In the genomic region with DNA sequence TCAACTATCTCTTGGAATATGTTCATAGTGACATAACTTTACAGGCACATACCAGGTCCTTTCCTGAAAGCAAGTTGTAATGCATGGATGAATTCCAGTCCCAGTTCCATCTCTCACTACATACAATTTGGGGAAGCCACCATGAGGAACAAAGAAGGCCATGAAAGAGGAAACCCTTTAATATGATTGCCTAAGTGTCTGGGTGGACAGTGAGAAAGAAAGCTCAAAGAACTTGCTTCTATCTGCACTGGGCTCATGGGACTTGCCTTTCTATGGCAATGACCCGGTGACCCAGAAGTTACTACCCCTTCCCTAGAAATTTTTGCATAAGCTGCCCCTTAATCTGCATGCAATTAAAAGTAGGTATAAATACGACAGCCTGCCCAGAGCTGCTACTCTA, we compare ENCODE assay signal across 26 cellular contexts.
"Had no signal": no experiment of that assay in that cellular context is flagged by ENCODE, and none has a peak within 500 bp of the region (broad histone marks: within the 10 kb centered on the region; RNA-seq: fewer than 3 reads in every experiment).

No MANE protein-coding gene starts in this region.

- H3K4me3 Mint-ChIP-seq: activated naive CD4-positive, alpha-beta T cell treated with anti-CD3 and anti-CD28 coated beads, Interleukin-2, amount 10 ng/mL, durations not matched to agents 7 days and 5 days; activated naive CD8-positive, alpha-beta T cell treated with anti-CD3 and anti-CD28 coated beads, Interleukin-2, amount 50 U/mL, for 24 hours; memory B cell; neural progenitor cell; stimulated activated naive CD8-positive, alpha-beta T cell treated with anti-CD3 and anti-CD28 coated beads, Interleukin-15, amount 100 ng/mL, for 72 hours; T-helper 17 cell had no signal

- H3K9me3 ChIP-seq: ascending aorta, left ventricle myocardium inferior, right lobe of liver, suprapubic skin, transverse colon, vagina had no signal

- H3K36me3 Mint-ChIP-seq: activated naive CD4-positive, alpha-beta T cell treated with anti-CD3 and anti-CD28 coated beads, Interleukin-2, amount 10 ng/mL, durations not matched to agents 7 days and 5 days; memory B cell; neural progenitor cell had no signal

- H3K4me1 ChIP-seq: neural progenitor cell, vagina had no signal

- ATAC-seq: activated naive CD8-positive, alpha-beta T cell treated with anti-CD3 and anti-CD28 coated beads, Interleukin-2, amount 50 U/mL, for 24 hours; stimulated activated naive CD8-positive, alpha-beta T cell treated with anti-CD3 and anti-CD28 coated beads, Interleukin-15, amount 100 ng/mL, for 72 hours; T-helper 17 cell had no signal

- H3K27ac ChIP-seq: ascending aorta, left ventricle myocardium inferior, neural progenitor cell, transverse colon, vagina, WERI-Rb-1 had no signal

- H3K27me3 ChIP-seq: ascending aorta, neural progenitor cell, right lobe of liver, suprapubic skin, transverse colon, vagina had no signal

- DNase-seq: activated CD4-positive, alpha-beta T cell treated with anti-CD3 and anti-CD28 coated beads for 1 hour; activated CD8-positive, alpha-beta memory T cell treated with anti-CD3 and anti-CD28 coated beads for 24 hours; activated CD8-positive, alpha-beta memory T cell treated with anti-CD3 and anti-CD28 coated beads, Interleukin-2, amount 50 U/mL, for 48 hours; activated effector memory CD4-positive, alpha-beta T cell treated with Interleukin-2 at 50 U/mL for 16 hours; activated naive CD4-positive, alpha-beta T cell treated with anti-CD3 and anti-CD28 coated beads, Interleukin-2, amount 10 ng/mL, durations not matched to agents 7 days and 5 days; activated naive CD8-positive, alpha-beta T cell treated with anti-CD3 and anti-CD28 coated beads, Interleukin-2, amount 50 U/mL, for 24 hours; activated T-cell treated with anti-CD3 and anti-CD28 coated beads, Interleukin-2, amount 50 U/mL, for 48 hours; cerebellar nuclear complex; cortex of kidney; effector CD8-positive, alpha-beta T cell; foreskin fibroblast; kidney; left ventricle myocardium inferior; right lobe of liver; small intestine; stimulated activated CD4-positive, alpha-beta T cell treated with anti-CD3 and anti-CD28 coated beads, Interleukin-15, amount 100 ng/mL, for 24 hours; stimulated activated CD4-positive, alpha-beta T cell treated with anti-CD3 and anti-CD28 coated beads, Interleukin-4, amount 100 ng/mL, for 1 hour; stimulated activated naive CD8-positive, alpha-beta T cell treated with anti-CD3 and anti-CD28 coated beads, Interleukin-15, amount 100 ng/mL, for 72 hours; T-helper 17 cell; transverse colon; WERI-Rb-1 had no signal

- H3K4me3 ChIP-seq: ascending aorta, left ventricle myocardium inferior, neural progenitor cell, right lobe of liver, suprapubic skin, transverse colon, vagina had no signal

- H3K27ac Mint-ChIP-seq: activated naive CD4-positive, alpha-beta T cell treated with anti-CD3 and anti-CD28 coated beads, Interleukin-2, amount 10 ng/mL, durations not matched to agents 7 days and 5 days; activated naive CD8-positive, alpha-beta T cell treated with anti-CD3 and anti-CD28 coated beads, Interleukin-2, amount 50 U/mL, for 24 hours; memory B cell; neural progenitor cell; stimulated activated naive CD8-positive, alpha-beta T cell treated with anti-CD3 and anti-CD28 coated beads, Interleukin-15, amount 100 ng/mL, for 72 hours; T-helper 17 cell had no signal

- H3K9me3 Mint-ChIP-seq: activated naive CD4-positive, alpha-beta T cell treated with anti-CD3 and anti-CD28 coated beads, Interleukin-2, amount 10 ng/mL, durations not matched to agents 7 days and 5 days; activated naive CD8-positive, alpha-beta T cell treated with anti-CD3 and anti-CD28 coated beads, Interleukin-2, amount 50 U/mL, for 24 hours; memory B cell; neural progenitor cell; stimulated activated naive CD8-positive, alpha-beta T cell treated with anti-CD3 and anti-CD28 coated beads, Interleukin-15, amount 100 ng/mL, for 72 hours had no signal

- H3K4me1 Mint-ChIP-seq: activated naive CD4-positive, alpha-beta T cell treated with anti-CD3 and anti-CD28 coated beads, Interleukin-2, amount 10 ng/mL, durations not matched to agents 7 days and 5 days; activated naive CD8-positive, alpha-beta T cell treated with anti-CD3 and anti-CD28 coated beads, Interleukin-2, amount 50 U/mL, for 24 hours; memory B cell; stimulated activated naive CD8-positive, alpha-beta T cell treated with anti-CD3 and anti-CD28 coated beads, Interleukin-15, amount 100 ng/mL, for 72 hours; T-helper 17 cell had no signal

- H3K27me3 Mint-ChIP-seq: activated naive CD4-positive, alpha-beta T cell treated with anti-CD3 and anti-CD28 coated beads, Interleukin-2, amount 10 ng/mL, durations not matched to agents 7 days and 5 days; memory B cell; stimulated activated naive CD8-positive, alpha-beta T cell treated with anti-CD3 and anti-CD28 coated beads, Interleukin-15, amount 100 ng/mL, for 72 hours had no signal

- H3K36me3 ChIP-seq: left ventricle myocardium inferior, neural progenitor cell, right lobe of liver, suprapubic skin, transverse colon, vagina, WERI-Rb-1 had no signal
